Comparison of ENCODE assay signal across 26 cellular contexts in genomic region chr7:151862606-151863381, GRCh38. TPM values are rescaled to one million over a fixed set of nuclear protein-coding genes. Genes with fewer than 3 reads are reported as not detected.
A peak's percentile ranks its signal among the peaks of the same experiment; 100 is the strongest.
DNase-seq lines count a peak whose midpoint lies in the region; ATAC-seq, FAIRE-seq and TF ChIP-seq lines count a peak whose summit lies in the region.
"Had no signal": no experiment of that assay in that cellular context is flagged by ENCODE, and none has a peak within 500 bp of the region (broad histone marks: within the 10 kb centered on the region; RNA-seq: fewer than 3 reads in every experiment).

No MANE protein-coding gene starts in this region.

- no peaks in the 10 kb centered on the region for H3K9me3 Mint-ChIP-seq in neural crest cell
- H3K9me3 Mint-ChIP-seq in T-helper 2 cell treated with Interferon-gamma antibody and Interleukin-4, amounts not matched to agents 5 μg/mL and 100 μg/mL, for 36 hours: no peaks in the 10 kb centered on the region
- H3K9me3 Mint-ChIP-seq: CD4-positive, CD25-positive, alpha-beta regulatory T cell; GM23338 had no signal

- CTCF ChIA-PET in H1 (lab: Charles Lee; ENCODE audit: partially characterized antibody): interaction anchor here (0.6 to 2.0 kb wide), 20 partner anchors 10 to 277 kb away, joined by 3 to 7 read pairs (median 4); no protein-coding TSS in a partner anchor

- no peaks in the 10 kb centered on the region for H3K23me2 ChIP-seq in H1 (ENCODE audit: low read depth, low read length)

- no peak overlapping the region for H2AK5ac ChIP-seq in H1 (ENCODE audit: low read depth, low read length)

- peak overlapping the region; percentile 62 for H3K27ac Mint-ChIP-seq in neural crest cell (ENCODE audit: unreplicated experiment)
- H3K27ac Mint-ChIP-seq in T-helper 2 cell treated with Interferon-gamma antibody and Interleukin-4, amounts not matched to agents 5 μg/mL and 100 μg/mL, for 36 hours: no peak overlapping the region
- H3K27ac Mint-ChIP-seq: CD4-positive, CD25-positive, alpha-beta regulatory T cell; GM23338 had no signal

- H3K9ac ChIP-seq in H1 (replicated peaks in 1 of 4; ENCODE audit: extremely low read depth in 1 of 4, low read depth in 3 of 4, low read length in 3 of 4): no peak overlapping the region
- H3K9ac ChIP-seq in colonic mucosa (ENCODE audit: low read depth in 2 of 2, low read length in 2 of 2): no peak overlapping the region
- H3K9ac ChIP-seq: KMS-11 had no signal

- no peak overlapping the region for H3K27ac ChIP-seq in H1 (ENCODE audit: low read depth, low read length)
- no peak overlapping the region for H3K27ac ChIP-seq in upper lobe of right lung
- H3K27ac ChIP-seq in colonic mucosa: no peak overlapping the region
- H3K27ac ChIP-seq: KMS-11 had no signal

- no peak for TF ChIP-seq CTCF in H1 (IDR thresholded peaks at IDR 0.05; ENCODE audit: control extremely low read depth in 1 of 3, insufficient read depth in 1 of 3, low read depth in 1 of 3, low read length in 3 of 3)
- no peak for TF ChIP-seq CTCF in neural crest cell (conservative IDR thresholded peaks at IDR 0.05)
- no peak for TF ChIP-seq CTCF in upper lobe of right lung (IDR thresholded peaks at IDR 0.05)
- no peak for TF ChIP-seq CTCF in colonic mucosa (IDR thresholded peaks at IDR 0.05)

- H3K56ac ChIP-seq in H1 (replicated peaks; ENCODE audit: insufficient read length, low read depth, low read length): no peak overlapping the region

- no peak for TF ChIP-seq RAD21 in H1 (IDR thresholded peaks at IDR 0.05 in 1 of 2, conservative IDR thresholded peaks at IDR 0.05 in 1 of 2; ENCODE audit: low read depth in 2 of 2, low read length in 2 of 2)

- H2BK5ac ChIP-seq in H1 (ENCODE audit: low read depth, low read length): no peak overlapping the region

- no peak overlapping the region for H3K4me2 ChIP-seq in H1 (ENCODE audit: insufficient read depth in 1 of 2, low read depth in 2 of 2, low read length in 2 of 2)
- H3K4me2 ChIP-seq: GM23338, KMS-11 had no signal

- 0 out of 2 replicates have a peak overlapping the region, but pooled peaks have one; percentile 78 for H4K8ac ChIP-seq in H1 (ENCODE audit: extremely low read depth, insufficient read depth, low read length)

- H2BK12ac ChIP-seq in H1 (ENCODE audit: low read depth, low read length): no peak overlapping the region

- H3K23ac ChIP-seq in H1 (ENCODE audit: insufficient read length): no peak overlapping the region

- POLR2A ChIA-PET in H1 (lab: Charles Lee; ENCODE audit: partially characterized antibody): no interaction called here

- DNase-seq in Right ventricle myocardium inferior (ENCODE audit: missing footprints): peak; percentile 57
- DNase-seq in cardiac septum (ENCODE audit: low spot score): no peak
- no peak for DNase-seq in H1 (ENCODE audit: low read depth in 1 of 2, low spot score in 2 of 2)
- DNase-seq in neural crest cell (ENCODE audit: low read depth, low spot score): no peak
- DNase-seq in upper lobe of right lung: peak; percentile 57
- no peak for DNase-seq in T-helper 2 cell treated with Interferon-gamma antibody and Interleukin-4, amounts not matched to agents 5 μg/mL and 100 μg/mL, for 36 hours (ENCODE audit: low spot score)
- DNase-seq in colonic mucosa: no peak
- DNase-seq in frontal cortex (ENCODE audit: low spot score in 2 of 2): no peak
- DNase-seq: DMS 273 treated with DMSO at 0.1 percent for 48 hours; DND-41; IMR-90; NCI-H1092 treated with DMSO at 0.1 percent for 48 hours; NCI-H146; NCI-H2029; NCI-H226; NCI-H524; NCI-H774; NK-92 treated with Interleukin-12 subunit alpha and Interleukin-12 subunit beta, amount 100 ng/mL, for 24 hours had no signal

- no peak overlapping the region for H2BK15ac ChIP-seq in H1 (ENCODE audit: low read length)

- H3K27me3 Mint-ChIP-seq in neural crest cell (ENCODE audit: low read depth): no peaks in the 10 kb centered on the region
- H3K27me3 Mint-ChIP-seq in T-helper 2 cell treated with Interferon-gamma antibody and Interleukin-4, amounts not matched to agents 5 μg/mL and 100 μg/mL, for 36 hours (ENCODE audit: low read depth): no peaks in the 10 kb centered on the region
- H3K27me3 Mint-ChIP-seq: B cell; CD4-positive, CD25-positive, alpha-beta regulatory T cell had no signal

- no peaks in the 10 kb centered on the region for H3K36me3 ChIP-seq in H1 (ENCODE audit: control insufficient read depth in 2 of 4, insufficient read depth in 4 of 4, low read length in 3 of 4)
- no peaks in the 10 kb centered on the region for H3K36me3 ChIP-seq in upper lobe of right lung
- H3K36me3 ChIP-seq in colonic mucosa: no peaks in the 10 kb centered on the region

- H3K27me3 ChIP-seq in H1 (replicated peaks in 1 of 4; ENCODE audit: control insufficient read depth in 3 of 4, extremely low read depth in 1 of 4, insufficient read depth in 3 of 4, low read length in 3 of 4) (no peaks in the 10 kb centered on the region), upper lobe of right lung (no peaks in the 10 kb centered on the region), colonic mucosa (no peaks in the 10 kb centered on the region)

- ATAC-seq in Right ventricle myocardium inferior (no peak), upper lobe of right lung (no peak)

- intact Hi-C loops in Right ventricle myocardium inferior (cut with DNase I) (no loop called here), cardiac septum (cut with DNase I) (loop anchor here (10.0 kb wide), 1 partner anchor 162 kb away; the partner anchor contains the start of gene GALNT11), upper lobe of right lung (cut with DNase I) (no loop called here), colonic mucosa (cut with DNase I) (loop anchor here (5.0 kb wide), 1 partner anchor 75 kb away; no protein-coding TSS in a partner anchor)

- H2AFZ ChIP-seq in H1 (ENCODE audit: low read length): no peak overlapping the region
- H2AFZ ChIP-seq: GM23338 had no signal

- 91% methylated on average over 16 of the region's 21 CpGs; no CpG with 5 or more reads in 1 of the 2 experiments for WGBS in H1 (ENCODE audit: extremely low coverage in 1 of 2, insufficient coverage in 1 of 2, insufficient read length in 1 of 2, insufficient replicate concordance in 2 of 2, low coverage in 1 of 2, low lambda C conversion rate in 2 of 2, missing lambda C conversion rate in 1 of 2), 2 experiments

- TF ChIP-seq EP300 in H1 (IDR thresholded peaks at IDR 0.05; ENCODE audit: borderline replicate concordance in 1 of 2, low read depth in 2 of 2, low read length in 2 of 2): no peak

- no peak overlapping the region for H3K18ac ChIP-seq in H1 (ENCODE audit: extremely low read depth, low read length)

- no peak for TF ChIP-seq POLR2A in H1 (IDR thresholded peaks at IDR 0.05; ENCODE audit: control extremely low read depth in 1 of 2, low read depth in 2 of 2, low read length in 2 of 2)

- no peak overlapping the region for H3K4me3 ChIP-seq in H1 (ENCODE audit: extremely low read depth in 1 of 4, insufficient read depth in 2 of 4, low read depth in 3 of 4, low read length in 4 of 4)
- H3K4me3 ChIP-seq in upper lobe of right lung: no peak overlapping the region
- H3K4me3 ChIP-seq in colonic mucosa: no peak overlapping the region
- H3K4me3 ChIP-seq: GM12878, GM23338 had no signal

- no peak overlapping the region for H4K5ac ChIP-seq in H1 (ENCODE audit: insufficient read length, low read depth, low read length)

- no peak overlapping the region for H4K91ac ChIP-seq in H1 (replicated peaks; ENCODE audit: insufficient read length, low read length)

- H3K4me1 Mint-ChIP-seq in neural crest cell: peaks cover 5% of the 10 kb centered on the region
- no peaks in the 10 kb centered on the region for H3K4me1 Mint-ChIP-seq in T-helper 2 cell treated with Interferon-gamma antibody and Interleukin-4, amounts not matched to agents 5 μg/mL and 100 μg/mL, for 36 hours (ENCODE audit: low read depth)

- no peaks in the 10 kb centered on the region for H3K36me3 Mint-ChIP-seq in neural crest cell (ENCODE audit: low read depth)
- H3K36me3 Mint-ChIP-seq in T-helper 2 cell treated with Interferon-gamma antibody and Interleukin-4, amounts not matched to agents 5 μg/mL and 100 μg/mL, for 36 hours (ENCODE audit: low read depth): no peaks in the 10 kb centered on the region

- H3K4me1 ChIP-seq in H1 (replicated peaks in 1 of 4; ENCODE audit: control insufficient read depth in 3 of 4, insufficient read depth in 4 of 4, low read length in 3 of 4): no peaks in the 10 kb centered on the region; a peak in 2 of 7 replicates
- peaks cover 3% of the 10 kb centered on the region for H3K4me1 ChIP-seq in upper lobe of right lung
- H3K4me1 ChIP-seq in colonic mucosa: no peaks in the 10 kb centered on the region

- no peak overlapping the region for H3K4ac ChIP-seq in H1 (replicated peaks; ENCODE audit: insufficient read length, low read depth, low read length)

- H3K79me2 ChIP-seq in H1 (ENCODE audit: control insufficient read depth in 1 of 2, insufficient read depth in 2 of 2, low read length in 2 of 2): no peaks in the 10 kb centered on the region

- no peaks in the 10 kb centered on the region for H4K20me1 ChIP-seq in H1 (replicated peaks in 1 of 2; ENCODE audit: control insufficient read depth in 1 of 2, insufficient read depth in 2 of 2, low read length in 2 of 2)

- H3K14ac ChIP-seq in H1 (ENCODE audit: insufficient read length): no peak overlapping the region

- FAIRE-seq in H1 (lab: Jason Lieb, UNC): no peak
- FAIRE-seq in frontal cortex (lab: Jason Lieb, UNC): no peak
- FAIRE-seq: A204.1, GM12878, HTR-8/SVneo, RCC 7860 had no signal

- no peak overlapping the region for H2BK20ac ChIP-seq in H1 (ENCODE audit: low read length)

- no peak overlapping the region for H3K4me3 Mint-ChIP-seq in neural crest cell
- H3K4me3 Mint-ChIP-seq in T-helper 2 cell treated with Interferon-gamma antibody and Interleukin-4, amounts not matched to agents 5 μg/mL and 100 μg/mL, for 36 hours: no peak overlapping the region
- H3K4me3 Mint-ChIP-seq: B cell; CD4-positive, CD25-positive, alpha-beta regulatory T cell; GM23338 had no signal

- H3K79me1 ChIP-seq in H1 (ENCODE audit: low read depth, low read length): no peaks in the 10 kb centered on the region

- H3K9me3 ChIP-seq in H1 (ENCODE audit: insufficient read depth in 2 of 2, low read depth in 1 of 2, low read length in 1 of 2) (no peaks in the 10 kb centered on the region), upper lobe of right lung (no peaks in the 10 kb centered on the region), colonic mucosa (no peaks in the 10 kb centered on the region)

- no peak overlapping the region for H2BK120ac ChIP-seq in H1 (replicated peaks; ENCODE audit: low read depth, low read length)

RNA-seq across cellular contexts. Expression of gene PRKAG2, which starts 14.1 kb away (rescaled TPM):
- total RNA-seq in Right ventricle myocardium inferior: 122 TPM
- 106 TPM for total RNA-seq in cardiac septum
- total RNA-seq in H1 (2021; fragmentation: NEBNext Ultra II Directional; extraction: Animal tissue kit (Norgen Biotek cat#: 25700)): 18.1 and 21.2 TPM in 2 replicates
- polyA plus RNA-seq in H1 (2011; rRNA removed): 5.4 and 7.5 TPM in 2 replicates
- 10.7 TPM for polyA plus RNA-seq in H1 (2011; cell fraction: cytosol; rRNA removed)
- polyA plus RNA-seq in H1 (2011; cell fraction: nucleus; rRNA removed): 4.9 TPM
- 10.7 to 13.6 TPM (median 12.0 TPM) in 4 replicates for polyA plus RNA-seq in H1 (2012, experiment 1 of 2)
- 5.8 TPM for polyA plus RNA-seq in H1 (2012, experiment 2 of 2)
- polyA plus RNA-seq in H1 (2013, experiment 1 of 2): 14.0 TPM
- polyA plus RNA-seq in H1 (2013, experiment 2 of 2): 13.6 TPM
- polyA minus RNA-seq in H1 (2011; rRNA and poly(A)+ RNA removed): 5.3 and 7.7 TPM in 2 replicates
- 3.5 TPM for polyA minus RNA-seq in H1 (2011; cell fraction: cytosol; rRNA and poly(A)+ RNA removed)
- polyA minus RNA-seq in H1 (2011; cell fraction: nucleus; rRNA and poly(A)+ RNA removed): 6.3 TPM
- total RNA-seq in neural crest cell: 11.8 and 12.5 TPM in 2 replicates
- total RNA-seq in upper lobe of right lung: 35.6 TPM
- 10 to 100 TPM; 36.3 to 42.0 TPM for total RNA-seq in colonic mucosa
- total RNA-seq in frontal cortex: 29.8 TPM

Comparison
In these comparisons a context has a peak if more than half of its experiments do, and no peak if none do; other contexts are left out.
1. DNase-seq: peak in Right ventricle myocardium inferior (single experiment) and upper lobe of right lung (single experiment); none in cardiac septum (single experiment), H1 (0 of 2), neural crest cell (single experiment), T-helper 2 cell treated with Interferon-gamma antibody and Interleukin-4, amounts not matched to agents 5 μg/mL and 100 μg/mL, for 36 hours (single experiment), colonic mucosa (single experiment) and frontal cortex (0 of 2).
2. intact Hi-C loops: an anchor here in cardiac septum (10.0 kb wide) and colonic mucosa (5.0 kb wide); none called in Right ventricle myocardium inferior and upper lobe of right lung.